ENCODE assay signal across 1 cellular context in the genomic region with DNA sequence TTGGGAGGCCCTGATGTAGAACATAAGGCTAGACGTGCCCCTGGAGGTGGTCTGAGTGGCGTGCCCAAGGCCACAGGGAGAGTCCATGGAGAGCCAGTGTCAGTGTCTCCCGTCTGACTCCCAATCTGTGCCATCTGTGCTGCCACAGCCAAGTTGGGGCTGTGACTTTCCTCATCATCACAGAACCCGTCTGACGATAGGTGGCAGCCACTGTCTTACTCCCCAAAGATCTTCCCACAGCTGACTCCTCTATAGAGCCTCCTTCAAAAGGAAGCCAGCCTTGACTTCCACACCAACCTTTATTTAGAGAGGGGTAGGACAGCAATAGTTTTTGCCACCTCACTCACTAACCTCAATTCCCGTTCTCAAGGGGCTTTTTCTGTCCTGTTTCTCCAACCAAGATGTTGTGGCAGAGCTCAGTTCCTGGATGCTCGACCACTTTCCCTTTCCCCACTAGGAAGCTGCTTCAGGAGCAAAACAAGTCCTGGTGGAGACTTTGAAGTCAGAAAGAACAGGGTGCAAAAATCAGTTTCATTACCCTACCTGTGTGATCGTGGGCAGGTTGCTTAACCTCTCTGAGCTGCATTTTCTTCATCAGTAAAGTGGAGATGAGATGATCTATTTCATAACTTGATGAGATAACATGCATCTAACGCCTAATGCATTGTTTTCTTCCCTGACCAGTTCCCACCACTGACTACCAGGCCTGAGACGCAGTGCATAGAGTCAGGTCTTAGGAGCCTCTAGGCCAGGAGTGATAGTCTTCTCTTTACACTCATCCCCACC.
TF ChIP-seq lines count a peak whose summit lies in the region.

No MANE protein-coding gene starts in this region.

TF ChIP-seq in IMR-90, 13 proteins besides CTCF, POLR2A, EP300 and RAD21:
- TF ChIP-seq RFX5 (IDR thresholded peaks at IDR 0.05; ENCODE audit: low read depth, low read length): no peak
- TF ChIP-seq, protein P1, sequence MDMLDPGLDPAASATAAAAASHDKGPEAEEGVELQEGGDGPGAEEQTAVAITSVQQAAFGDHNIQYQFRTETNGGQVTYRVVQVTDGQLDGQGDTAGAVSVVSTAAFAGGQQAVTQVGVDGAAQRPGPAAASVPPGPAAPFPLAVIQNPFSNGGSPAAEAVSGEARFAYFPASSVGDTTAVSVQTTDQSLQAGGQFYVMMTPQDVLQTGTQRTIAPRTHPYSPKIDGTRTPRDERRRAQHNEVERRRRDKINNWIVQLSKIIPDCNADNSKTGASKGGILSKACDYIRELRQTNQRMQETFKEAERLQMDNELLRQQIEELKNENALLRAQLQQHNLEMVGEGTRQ (IDR thresholded peaks at IDR 0.05; ENCODE audit: low read depth, low read length): no peak
- TF ChIP-seq NFE2L2 (IDR thresholded peaks at IDR 0.05; ENCODE audit: low read depth, low read length): no peak
- TF ChIP-seq FOS (IDR thresholded peaks at IDR 0.05; ENCODE audit: low read depth, low read length): no peak
- no peak for TF ChIP-seq MAFK (IDR thresholded peaks at IDR 0.05; ENCODE audit: low read depth, low read length)
- no peak for TF ChIP-seq MAZ (IDR thresholded peaks at IDR 0.05; ENCODE audit: borderline replicate concordance, low read depth, low read length)
- TF ChIP-seq SMC3 (IDR thresholded peaks at IDR 0.05; ENCODE audit: low read depth, low read length): no peak
- TF ChIP-seq, protein P2, sequence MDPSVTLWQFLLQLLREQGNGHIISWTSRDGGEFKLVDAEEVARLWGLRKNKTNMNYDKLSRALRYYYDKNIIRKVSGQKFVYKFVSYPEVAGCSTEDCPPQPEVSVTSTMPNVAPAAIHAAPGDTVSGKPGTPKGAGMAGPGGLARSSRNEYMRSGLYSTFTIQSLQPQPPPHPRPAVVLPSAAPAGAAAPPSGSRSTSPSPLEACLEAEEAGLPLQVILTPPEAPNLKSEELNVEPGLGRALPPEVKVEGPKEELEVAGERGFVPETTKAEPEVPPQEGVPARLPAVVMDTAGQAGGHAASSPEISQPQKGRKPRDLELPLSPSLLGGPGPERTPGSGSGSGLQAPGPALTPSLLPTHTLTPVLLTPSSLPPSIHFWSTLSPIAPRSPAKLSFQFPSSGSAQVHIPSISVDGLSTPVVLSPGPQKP (IDR thresholded peaks at IDR 0.05; ENCODE audit: borderline replicate concordance, low read depth, low read length): no peak
- no peak for TF ChIP-seq BHLHE40 (IDR thresholded peaks at IDR 0.05; ENCODE audit: low read depth, low read length)
- TF ChIP-seq RCOR1 (IDR thresholded peaks at IDR 0.05; ENCODE audit: insufficient replicate concordance, low read length): no peak
TF ChIP-seq in IMR-90: peak in this region for 0.
